ENCODE assay signal across 28 cellular contexts in genomic region chr15:62338497-62338896, GRCh38.
"Had no signal": no experiment of that assay in that cellular context is flagged by ENCODE, and none has a peak within 500 bp of the region (broad histone marks: within the 10 kb centered on the region; RNA-seq: fewer than 3 reads in every experiment).

No MANE protein-coding gene starts in this region.

- H3K4me2 ChIP-seq: PC-9 had no signal

- H3K36me3 ChIP-seq: ascending aorta had no signal

- DNase-seq: activated B cell treated with CpG ODN at 0.5 μM for 24 hours; activated CD4-positive, alpha-beta T cell treated with anti-CD3 and anti-CD28 coated beads for 1 hour; activated CD4-positive, alpha-beta T cell treated with anti-CD3 and anti-CD28 coated beads, Interleukin-2, amount 10 ng/mL, durations not matched to agents 24 days and 14 days; activated CD4-positive, alpha-beta T cell treated with anti-CD3 and anti-CD28 coated beads, Interleukin-2, amount 50 U/mL, for 48 hours; activated CD8-positive, alpha-beta memory T cell treated with anti-CD3 and anti-CD28 coated beads, Interleukin-2, amount 10 ng/mL, durations not matched to agents 7 days and 5 days; activated effector memory CD4-positive, alpha-beta T cell treated with anti-CD3 and anti-CD28 coated beads, Interleukin-2, amount 50 U/mL, for 16 hours; activated naive CD4-positive, alpha-beta T cell treated with Interleukin-2 at 50 U/mL for 16 hours; activated naive CD8-positive, alpha-beta T cell treated with anti-CD3 and anti-CD28 coated beads, Interleukin-2, amount 50 U/mL, for 24 hours; activated T-cell treated with anti-CD3 and anti-CD28 coated beads, Interleukin-2, amount 50 U/mL, for 4 hours; amniotic stem cell; body of pancreas; central memory CD4-positive, alpha-beta T cell; Kasumi-1; KBM-7; NCI-H1048; NCI-H1930; NCI-H2171; NCI-H2227 treated with DMSO at 0.1 percent for 48 hours; NCI-H510A; NK-92 treated with Interleukin-12 subunit alpha and Interleukin-12 subunit beta, amount 100 ng/mL, for 24 hours; SIG-M5; T-helper 17 cell; T-helper 9 cell had no signal

- FAIRE-seq: bronchial epithelial cell, TTC549 had no signal

- H3K27me3 ChIP-seq: ascending aorta, body of pancreas had no signal

- H3K4me1 ChIP-seq: ascending aorta, body of pancreas had no signal

- H3K27ac ChIP-seq: ascending aorta, body of pancreas, PC-9 had no signal

- ATAC-seq: activated CD8-positive, alpha-beta memory T cell treated with anti-CD3 and anti-CD28 coated beads, Interleukin-2, amount 10 ng/mL, durations not matched to agents 7 days and 5 days; activated naive CD4-positive, alpha-beta T cell treated with anti-CD3 and anti-CD28 coated beads, Interleukin-2, amount 50 U/mL, for 72 hours; activated naive CD8-positive, alpha-beta T cell treated with anti-CD3 and anti-CD28 coated beads, Interleukin-2, amount 50 U/mL, for 24 hours; activated T-cell treated with anti-CD3 and anti-CD28 coated beads, Interleukin-2, amount 50 U/mL, for 4 hours; body of pancreas; T-helper 17 cell had no signal

- H2AFZ ChIP-seq: PC-9 had no signal

- H3K4me3 ChIP-seq: ascending aorta, body of pancreas, PC-9 had no signal

- H3K9me3 ChIP-seq: ascending aorta, body of pancreas had no signal
